In the genomic region with DNA sequence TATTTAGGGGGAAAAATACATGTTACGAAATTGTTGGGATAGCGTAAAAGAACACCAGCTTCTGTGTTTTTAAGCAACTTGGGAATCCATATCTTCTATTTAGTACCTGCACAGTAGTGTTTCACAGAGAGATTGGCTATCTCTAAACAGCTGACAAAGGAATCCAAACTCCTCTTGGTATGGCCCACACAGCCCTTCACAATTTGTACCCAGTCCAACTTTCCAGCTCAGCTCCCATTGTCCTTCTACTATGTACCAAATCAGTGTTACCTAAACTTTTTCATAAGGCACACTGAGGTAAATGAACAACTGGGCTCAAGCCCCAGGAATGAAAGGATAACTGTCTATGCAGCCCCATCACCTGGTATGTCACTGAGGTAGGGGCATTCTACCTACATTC, we compare ENCODE assay signal across 27 cellular contexts.
"Had no signal": no experiment of that assay in that cellular context is flagged by ENCODE, and none has a peak within 500 bp of the region (broad histone marks: within the 10 kb centered on the region; RNA-seq: fewer than 3 reads in every experiment).

No MANE protein-coding gene starts in this region.

- H3K27ac ChIP-seq: hepatocyte, neural progenitor cell, neutrophil, parathyroid adenoma, psoas muscle, skin epidermis, stomach, testis, thyroid gland, transverse colon, upper lobe of left lung, vagina had no signal

- H3K9me3 ChIP-seq: neutrophil, psoas muscle, stomach, testis, thyroid gland, transverse colon, upper lobe of left lung, vagina had no signal

- H3K27me3 ChIP-seq: hepatocyte, neural progenitor cell, neutrophil, stomach, testis, thyroid gland, transverse colon, upper lobe of left lung, vagina had no signal

- H3K36me3 ChIP-seq: neural progenitor cell, neutrophil, stomach, thyroid gland, transverse colon, upper lobe of left lung, vagina had no signal

- ATAC-seq: left lobe of liver; natural killer cell; psoas muscle; sciatic nerve; stimulated activated naive B cell treated with anti-CD40 and anti-IgM and Interleukin-4, amounts not matched to agents 10 μg/mL and 1 μg/mL and 100 μg/mL, for 72 hours; stimulated activated naive CD8-positive, alpha-beta T cell treated with anti-CD3 and anti-CD28 coated beads, Interleukin-15, Interleukin-2, amounts not matched to agents 100 U/mL and 50 U/mL, for 24 hours had no signal

- H3K4me3 ChIP-seq: hepatocyte, lung, neural progenitor cell, psoas muscle, skin epidermis, stomach, testis, thyroid gland, transverse colon, upper lobe of left lung, vagina had no signal

- H3K4me1 ChIP-seq: parathyroid adenoma, testis, vagina had no signal

- DNase-seq: islet precursor cell; mesendoderm; naive B cell; natural killer cell; nephron progenitor cell; occipital lobe; psoas muscle; stimulated activated CD4-positive, alpha-beta T cell treated with anti-CD3 and anti-CD28 coated beads, Interleukin-12 subunit alpha, Interleukin-12 subunit beta, amount 100 ng/mL, for 4 hours; stimulated activated CD4-positive, alpha-beta T cell treated with anti-CD3 and anti-CD28 coated beads, Interleukin-15, amount 100 ng/mL, for 24 hours; stimulated activated CD4-positive, alpha-beta T cell treated with anti-CD3 and anti-CD28 coated beads, Interleukin-2, amount 100 ng/mL, for 24 hours; stimulated activated CD4-positive, alpha-beta T cell treated with anti-CD3 and anti-CD28 coated beads, Interleukin-4, amount 100 ng/mL, for 1 hour; stimulated activated naive B cell treated with anti-CD40 and anti-IgM and Interleukin-4, amounts not matched to agents 10 μg/mL and 1 μg/mL and 100 μg/mL, for 72 hours; stimulated activated naive CD8-positive, alpha-beta T cell treated with anti-CD3 and anti-CD28 coated beads, Interleukin-15, Interleukin-2, amounts not matched to agents 100 U/mL and 50 U/mL, for 24 hours; stomach; testis; thyroid gland; transverse colon; upper lobe of left lung had no signal
